ENCODE assay signal across 1 cellular context in genomic region chr1:207751790-207752455, GRCh38.
TF ChIP-seq lines count a peak whose summit lies in the region.

Gene CD46, plus strand, starts transcription at chr1:207752054. Its CDS starts 159 bp downstream, at chr1:207752213.

TF ChIP-seq in HepG2, 621 proteins besides CTCF, POLR2A, EP300 and RAD21 (continued from another document and continues in another):
- TF ChIP-seq ZBTB21 (CRISPR knock-in tag; IDR thresholded peaks at IDR 0.05) (no peak), SP5 (CRISPR knock-in tag; IDR thresholded peaks at IDR 0.05; ENCODE audit: borderline replicate concordance, low read depth) (peak; percentile 62; the same call in 1 of the 2 replicates), REL (CRISPR knock-in tag; conservative IDR thresholded peaks at IDR 0.05) (peak; percentile 32; the same call in 1 of the 2 replicates), ZNF576 (CRISPR knock-in tag; IDR thresholded peaks at IDR 0.05) (no peak), SMC3 (IDR thresholded peaks at IDR 0.05; ENCODE audit: low read length) (no peak), ZNF615 (CRISPR knock-in tag; IDR thresholded peaks at IDR 0.05; ENCODE audit: borderline replicate concordance) (0 out of 2 replicates have a peak, but pooled peaks have one; percentile 13), JUNB (CRISPR knock-in tag; IDR thresholded peaks at IDR 0.05; ENCODE audit: borderline replicate concordance) (no peak), DNMT3B (CRISPR knock-in tag; conservative IDR thresholded peaks at IDR 0.05) (no peak), ZKSCAN5 (CRISPR knock-in tag; IDR thresholded peaks at IDR 0.05) (0 out of 2 replicates have a peak, but pooled peaks have one; percentile 9), HMGXB3 (CRISPR knock-in tag; IDR thresholded peaks at IDR 0.05; ENCODE audit: borderline replicate concordance) (peak; percentile 22; the same call in 1 of the 2 replicates), E2F2 (CRISPR knock-in tag; IDR thresholded peaks at IDR 0.05; ENCODE audit: borderline replicate concordance) (peak; percentile 62; the same call in 1 of the 2 replicates), RXRA (CRISPR knock-in tag; IDR thresholded peaks at IDR 0.05) (peak; percentile 87), PCBP1 (IDR thresholded peaks at IDR 0.05; ENCODE audit: borderline replicate concordance, low read depth, low read length) (no peak), RBM22 (optimal IDR thresholded peaks at IDR 0.05; ENCODE audit: low read length) (no peak), NR2F1 (CRISPR knock-in tag; IDR thresholded peaks at IDR 0.05) (peak; percentile 17 to 63; a peak in 2 of 4 replicates), E2F1 (CRISPR knock-in tag; IDR thresholded peaks at IDR 0.05) (peak; percentile 44; the same call in 1 of the 2 replicates), NAIF1 (CRISPR knock-in tag; IDR thresholded peaks at IDR 0.05; ENCODE audit: borderline replicate concordance) (peak; percentile 28; the same call in 1 of the 2 replicates), ZNF496 (CRISPR knock-in tag; IDR thresholded peaks at IDR 0.05; ENCODE audit: insufficient replicate concordance) (no peak), HDAC1 (CRISPR knock-in tag; IDR thresholded peaks at IDR 0.05) (peak; percentile 43), ZBTB4 (CRISPR knock-in tag; IDR thresholded peaks at IDR 0.05; ENCODE audit: borderline replicate concordance) (0 out of 2 replicates have a peak, but pooled peaks have one; percentile 17), ZKSCAN8 (CRISPR knock-in tag; IDR thresholded peaks at IDR 0.05; ENCODE audit: borderline replicate concordance) (no peak), SP4 (CRISPR knock-in tag; IDR thresholded peaks at IDR 0.05) (peak; percentile 96), MED1 (CRISPR knock-in tag; IDR thresholded peaks at IDR 0.05) (peak; percentile 20; the same call in 1 of the 2 replicates), ZFX (CRISPR knock-in tag; IDR thresholded peaks at IDR 0.05; ENCODE audit: low read depth) (peak; percentile 94), ZNF740 (CRISPR knock-in tag; IDR thresholded peaks at IDR 0.05) (0 out of 2 replicates have a peak, but pooled peaks have one; percentile 21), KMT2A (CRISPR knock-in tag; IDR thresholded peaks at IDR 0.05) (peak; percentile 45; the same call in 1 of the 2 replicates), ZNF33B (CRISPR knock-in tag; IDR thresholded peaks at IDR 0.05) (no peak), ZNF331 (CRISPR knock-in tag; IDR thresholded peaks at IDR 0.05) (peak; percentile 77; the same call in 1 of the 2 replicates), POLR2G (IDR thresholded peaks at IDR 0.05; ENCODE audit: low read depth, low read length) (peak; percentile 82), BCL6 (CRISPR knock-in tag; IDR thresholded peaks at IDR 0.05) (0 out of 2 replicates have a peak, but pooled peaks have one; percentile 30), ATM (IDR thresholded peaks at IDR 0.05; ENCODE audit: borderline replicate concordance) (no peak), TAF15 (IDR thresholded peaks at IDR 0.05; ENCODE audit: low read depth, low read length, poor library complexity, severe bottlenecking) (no peak), PBX3 (CRISPR knock-in tag; IDR thresholded peaks at IDR 0.05; ENCODE audit: borderline replicate concordance) (0 out of 2 replicates have a peak, but pooled peaks have one; percentile 14), MXI1 (IDR thresholded peaks at IDR 0.05; ENCODE audit: borderline replicate concordance, low read depth, low read length) (peak; percentile 54; the same call in 1 of the 3 replicates), SOX13 (IDR thresholded peaks at IDR 0.05) (no peak), SOX13 (CRISPR knock-in tag; conservative IDR thresholded peaks at IDR 0.05 in 1 of 2, IDR thresholded peaks at IDR 0.05 in 1 of 2) (0 out of 4 replicates have a peak, but pooled peaks of 1 of the 2 experiments have one; percentile 4), REST (IDR thresholded peaks at IDR 0.05; ENCODE audit: borderline replicate concordance in 1 of 2, low read depth in 1 of 2, low read length in 2 of 2) (0 out of 4 replicates have a peak, but pooled peaks of 1 of the 2 experiments have one; percentile 5), MXD1 (CRISPR knock-in tag; IDR thresholded peaks at IDR 0.05) (no peak), ZNF616 (CRISPR knock-in tag; IDR thresholded peaks at IDR 0.05; ENCODE audit: low read depth) (no peak), LBX2 (CRISPR knock-in tag; IDR thresholded peaks at IDR 0.05; ENCODE audit: borderline replicate concordance) (no peak), SOX5 (CRISPR knock-in tag; IDR thresholded peaks at IDR 0.05; ENCODE audit: borderline replicate concordance) (peak; percentile 8; the same call in 1 of the 2 replicates), ZNF614 (CRISPR knock-in tag; IDR thresholded peaks at IDR 0.05; ENCODE audit: borderline replicate concordance) (peak; percentile 21), HMG20A (CRISPR knock-in tag; IDR thresholded peaks at IDR 0.05; ENCODE audit: borderline replicate concordance) (no peak), NR3C1 (CRISPR knock-in tag; IDR thresholded peaks at IDR 0.05) (no peak), CBFB (CRISPR knock-in tag; IDR thresholded peaks at IDR 0.05) (peak; percentile 32; the same call in 1 of the 2 replicates), ZNF607 (CRISPR knock-in tag; IDR thresholded peaks at IDR 0.05; ENCODE audit: borderline replicate concordance) (no peak), BORCS8-MEF2B (CRISPR knock-in tag; IDR thresholded peaks at IDR 0.05) (peak; percentile 72; the same call in 1 of the 2 replicates)
